In genomic region chr19:39397360-39398296, GRCh38 we compare ENCODE assay signal across 8 cellular contexts. TPM values are rescaled to one million over a fixed set of nuclear protein-coding genes. Genes with fewer than 3 reads are reported as not detected.
DNase-seq lines count a peak whose midpoint lies in the region; ATAC-seq, FAIRE-seq and TF ChIP-seq lines count a peak whose summit lies in the region.

No MANE protein-coding gene starts in this region.

- DNase-seq in EH (ENCODE audit: low read depth), result peak; percentile 84
- peak; percentile 94 for DNase-seq in NCI-H2227 treated with DMSO at 0.1 percent for 48 hours (lab: John Stamatoyannopoulos, UW)
- DNase-seq in activated B cell treated with CpG ODN at 0.5 μM for 24 hours, result peak; percentile 91
- DNase-seq in mammary epithelial cell, result peak; percentile 75
- DNase-seq in kidney, result peak; percentile 96
- DNase-seq in stimulated activated CD4-positive, alpha-beta T cell treated with anti-CD3 and anti-CD28 coated beads, Interleukin-15, amount 100 ng/mL, for 48 hours (ENCODE audit: low read depth in 2 of 2), result peak; percentile 84 to 91
- DNase-seq in putamen (ENCODE audit: low spot score), result no peak

- no peak overlapping the region for H2AFZ ChIP-seq in mammary epithelial cell (ENCODE audit: low read depth, low read length)

- peak overlapping the region; percentile 97 for H3K27ac ChIP-seq in mammary epithelial cell (ENCODE audit: insufficient read depth, low read depth, low read length)
- H3K27ac ChIP-seq in kidney (ENCODE audit: low read depth in 2 of 2, low read length in 2 of 2), result peak overlapping the region; percentile 85 to 92

- no peaks in the 10 kb centered on the region for H3K36me3 ChIP-seq in mammary epithelial cell (ENCODE audit: insufficient read depth, low read length)
- peaks cover 10 to 12% of the 10 kb centered on the region in 2 donors for H3K36me3 ChIP-seq in kidney (ENCODE audit: control insufficient read depth in 1 of 2, insufficient read depth in 2 of 2, low read length in 2 of 2)

- TF ChIP-seq CTCF in activated B cell treated with CpG ODN at 0.5 μM for 24 hours (IDR thresholded peaks at IDR 0.05), result peak; percentile 84
- TF ChIP-seq CTCF in mammary epithelial cell (conservative IDR thresholded peaks at IDR 0.05 in 1 of 2, IDR thresholded peaks at IDR 0.05 in 1 of 2; ENCODE audit: extremely low read depth in 1 of 2, insufficient read depth in 1 of 2, low read depth in 1 of 2, low read length in 2 of 2), result peak; percentile 97 to 99
- peak; percentile 97 for TF ChIP-seq CTCF in kidney (IDR thresholded peaks at IDR 0.05; ENCODE audit: borderline replicate concordance, extremely low read depth, insufficient read depth)

- H3K27me3 Mint-ChIP-seq in activated B cell treated with CpG ODN at 0.5 μM for 24 hours, result no peaks in the 10 kb centered on the region

- peak overlapping the region; percentile 68 for H3K4me2 ChIP-seq in mammary epithelial cell (ENCODE audit: insufficient read depth, low read depth, low read length)

- dilution Hi-C loops in mammary epithelial cell (cut with HindIII; ENCODE audit: low sequenced_read_pairs), result loop anchor here (5.0 to 10.0 kb wide), 4 partner anchors 53 to 183 kb away; partner anchors contain the start of genes EID2 and SAMD4B

- BruUV-seq in mammary epithelial cell (replicated peaks; lab: Mats Ljungman, UMichigan), result TSS peak; percentile 61

- H3K9me3 Mint-ChIP-seq in activated B cell treated with CpG ODN at 0.5 μM for 24 hours, result no peaks in the 10 kb centered on the region

- peak overlapping the region; percentile 67 for H3K4me3 Mint-ChIP-seq in activated B cell treated with CpG ODN at 0.5 μM for 24 hours

- peak overlapping the region; percentile 91 for H3K27ac Mint-ChIP-seq in activated B cell treated with CpG ODN at 0.5 μM for 24 hours

- in situ Hi-C loops in mammary epithelial cell (cut with MboI; ENCODE audit: low sequenced_read_pairs in 2 of 2), result no loop called here

- H3K4me1 ChIP-seq in mammary epithelial cell (ENCODE audit: insufficient read depth, low read length) (peaks cover 32% of the 10 kb centered on the region), kidney (ENCODE audit: control insufficient read depth in 1 of 2, insufficient read depth in 1 of 2, low read depth in 1 of 2, low read length in 2 of 2) (peaks cover 23 to 35% of the 10 kb centered on the region in 2 donors)

- POLR2A ChIA-PET in activated B cell treated with CpG ODN at 0.5 μM for 24 hours (lab: Charles Lee), result interaction anchor here (0.5 to 8.1 kb wide), 23 partner anchors 10 to 272 kb away, joined by 3 to 213 read pairs (median 4); partner anchors contain the start of genes DLL3, EID2, EID2B and GMFG

- peaks cover 8% of the 10 kb centered on the region for H3K79me2 ChIP-seq in mammary epithelial cell (ENCODE audit: insufficient read depth, low read length)

- no peak for FAIRE-seq in kidney (lab: Jason Lieb, UNC)

- H3K4me3 ChIP-seq in mammary epithelial cell (replicated peaks in 1 of 3; ENCODE audit: insufficient read depth in 1 of 3, low read depth in 2 of 3, low read length in 3 of 3) (no peak overlapping the region), kidney (ENCODE audit: low read length in 2 of 2) (peak overlapping the region in 1 of 2 donors; percentile 29)

- intact Hi-C loops in activated B cell treated with CpG ODN at 0.5 μM for 24 hours (cut with micrococcal nuclease) (loop anchor here (1.0 to 2.0 kb wide), 4 partner anchors 15 to 135 kb away; partner anchors contain the start of genes EID2B and PLEKHG2), mammary epithelial cell (cut with micrococcal nuclease) (loop anchor here (1.0 to 5.0 kb wide), 4 partner anchors 15 to 275 kb away; partner anchors contain the start of genes EID2B, PLEKHG2 and RPS16), kidney (cut with DNase I) (no loop called here)

- H3K27me3 ChIP-seq in mammary epithelial cell (ENCODE audit: insufficient read depth, low read length), result no peaks in the 10 kb centered on the region

- WGBS in mammary epithelial cell (ENCODE audit: low coverage, missing lambda C conversion rate), result 51% methylated on average over 10 of the region's 17 CpGs

- H3K4me1 Mint-ChIP-seq in activated B cell treated with CpG ODN at 0.5 μM for 24 hours, result peaks cover 62% of the 10 kb centered on the region

- H3K9ac ChIP-seq in mammary epithelial cell (ENCODE audit: insufficient read depth, low read length) (peak overlapping the region; percentile 76), kidney (ENCODE audit: low read length in 2 of 2) (peak overlapping the region; percentile 64 to 69)

- CTCF ChIA-PET in activated B cell treated with CpG ODN at 0.5 μM for 24 hours (lab: Charles Lee), result interaction anchor here (0.9 to 8.3 kb wide), 8 partner anchors 10 to 276 kb away, joined by 3 to 168 read pairs (median 6); partner anchors contain the start of genes EID2B, PLEKHG2, RPS16 and SAMD4B
- CTCF ChIA-PET in mammary epithelial cell (lab: Charles Lee; ENCODE audit: low non-redundant PET), result interaction anchor here (0.5 to 1.4 kb wide), 4 partner anchors 10 to 93 kb away, joined by 3 to 11 read pairs (median 6); no protein-coding TSS in a partner anchor

- peaks cover 41% of the 10 kb centered on the region for H3K36me3 Mint-ChIP-seq in activated B cell treated with CpG ODN at 0.5 μM for 24 hours (ENCODE audit: low read depth)

- H3K9me3 ChIP-seq in mammary epithelial cell (replicated peaks; ENCODE audit: insufficient read depth, low read length) (no peaks in the 10 kb centered on the region), kidney (ENCODE audit: control insufficient read depth in 1 of 2, low read length in 2 of 2) (no peaks in the 10 kb centered on the region)

- peak; percentile 38 for ATAC-seq in HG02798 (IDR thresholded peaks at IDR 0.05; ENCODE audit: poor library complexity, unreplicated experiment)
- ATAC-seq in activated B cell treated with CpG ODN at 0.5 μM for 24 hours (ENCODE audit: low read depth), result peak; percentile 59

- H4K20me1 ChIP-seq in mammary epithelial cell (ENCODE audit: insufficient read depth, low read length), result no peaks in the 10 kb centered on the region

RNA-seq across cellular contexts. Expression of gene MED29, which starts 6.5 kb away (rescaled TPM):
- total RNA-seq in activated B cell treated with CpG ODN at 0.5 μM for 24 hours (38.0 and 39.0 TPM in 2 replicates), mammary epithelial cell (10 to 100 TPM; 19.5 to 29.3 TPM), kidney (50.4 TPM)
- polyA plus RNA-seq in mammary epithelial cell (25.9 TPM), kidney (ENCODE audit: insufficient read depth, low read depth, low replicate concordance) (32.4 TPM)
- 21.9 TPM for polyA minus RNA-seq in mammary epithelial cell

RNA-seq across cellular contexts. Expression of gene PAF1, which starts 6.7 kb away (rescaled TPM):
- total RNA-seq in activated B cell treated with CpG ODN at 0.5 μM for 24 hours, result 50.3 and 52.4 TPM in 2 replicates
- total RNA-seq in mammary epithelial cell, result 10 to 100 TPM; 25.5 to 45.8 TPM
- polyA plus RNA-seq in mammary epithelial cell, result 54.0 TPM
- 26.5 TPM for polyA minus RNA-seq in mammary epithelial cell
- total RNA-seq in kidney, result 37.1 TPM
- polyA plus RNA-seq in kidney (ENCODE audit: insufficient read depth, low read depth, low replicate concordance), result 54.0 TPM

RNA-seq across cellular contexts. Expression of gene ZFP36, which starts 9.0 kb away (rescaled TPM):
- total RNA-seq in activated B cell treated with CpG ODN at 0.5 μM for 24 hours, result 167 and 206 TPM in 2 replicates
- total RNA-seq in mammary epithelial cell, result 100 to 1,000 TPM in 1 of 2 donors, 10 to 100 TPM in 1; 13.3 to 110 TPM
- 10.4 TPM for polyA plus RNA-seq in mammary epithelial cell
- 34.5 TPM for polyA minus RNA-seq in mammary epithelial cell
- total RNA-seq in kidney, result 132 TPM
- polyA plus RNA-seq in kidney (ENCODE audit: insufficient read depth, low read depth, low replicate concordance), result 87.9 TPM

RNA-seq across cellular contexts. Expression of gene PLEKHG2, which starts 14.8 kb away (rescaled TPM):
- 111 and 125 TPM in 2 replicates for total RNA-seq in activated B cell treated with CpG ODN at 0.5 μM for 24 hours
- total RNA-seq in mammary epithelial cell, result 10 to 100 TPM; 15.5 to 40.6 TPM
- 21.9 TPM for polyA plus RNA-seq in mammary epithelial cell
- polyA minus RNA-seq in mammary epithelial cell, result 10.2 TPM
- 29.7 TPM for total RNA-seq in kidney
- polyA plus RNA-seq in kidney (ENCODE audit: insufficient read depth, low read depth, low replicate concordance), result 8.5 TPM

RNA-seq across cellular contexts. Expression of gene RPS16, which starts 38.1 kb away (rescaled TPM):
- 4,002 and 4,656 TPM in 2 replicates for total RNA-seq in activated B cell treated with CpG ODN at 0.5 μM for 24 hours
- total RNA-seq in mammary epithelial cell, result 1,000 to 10,000 TPM in 1 of 2 donors, 100 to 1,000 TPM in 1; 361 to 1,710 TPM
- 3,363 TPM for polyA plus RNA-seq in mammary epithelial cell
- polyA minus RNA-seq in mammary epithelial cell, result 1,696 TPM
- total RNA-seq in kidney, result 1,461 TPM
- polyA plus RNA-seq in kidney (ENCODE audit: insufficient read depth, low read depth, low replicate concordance), result 1,965 TPM
